Comparison of ENCODE assay signal across 18 cellular contexts in the genomic region with DNA sequence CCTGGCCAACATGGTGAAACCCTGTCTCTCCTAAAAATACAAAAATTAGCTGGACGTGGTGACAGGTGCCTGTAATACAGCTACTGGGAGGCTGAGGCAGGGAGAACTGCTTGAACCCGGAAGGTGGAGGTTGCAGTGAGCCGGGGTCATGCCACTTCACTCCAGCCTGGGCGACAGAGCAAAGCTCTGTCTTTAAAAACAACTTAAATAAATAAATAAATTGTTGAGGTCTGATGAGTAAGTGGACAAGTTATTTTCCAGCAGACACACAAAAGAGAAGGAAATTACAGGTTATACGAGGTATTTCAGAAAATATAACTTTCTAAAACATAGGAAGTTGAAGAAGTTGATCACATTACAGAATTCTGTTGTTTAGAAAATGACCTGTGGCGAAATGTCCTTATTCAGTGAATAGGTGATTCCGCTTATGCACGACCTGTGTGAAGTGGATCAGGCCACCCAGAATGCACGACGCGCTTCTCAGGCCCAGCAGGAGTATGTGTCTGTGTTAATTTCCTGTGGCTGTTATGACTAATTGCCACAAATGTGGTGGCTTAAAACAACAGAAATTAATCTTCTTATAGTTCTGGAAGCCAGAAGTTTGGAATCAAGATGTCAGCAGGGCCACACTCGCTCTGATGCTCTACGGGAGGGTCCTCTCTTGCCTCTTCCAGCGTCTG. TPM values are rescaled to one million over a fixed set of nuclear protein-coding genes. Genes with fewer than 3 reads are reported as not detected.
A peak's percentile ranks its signal among the peaks of the same experiment; 100 is the strongest.
DNase-seq lines count a peak whose midpoint lies in the region; ATAC-seq, FAIRE-seq and TF ChIP-seq lines count a peak whose summit lies in the region.
"Had no signal": no experiment of that assay in that cellular context is flagged by ENCODE, and none has a peak within 500 bp of the region (broad histone marks: within the 10 kb centered on the region; RNA-seq: fewer than 3 reads in every experiment).

No MANE protein-coding gene starts in this region.

- no peak for DNase-seq in activated naive CD8-positive, alpha-beta T cell treated with anti-CD3 and anti-CD28 coated beads, Interleukin-2, amount 50 U/mL, for 24 hours
- DNase-seq in activated naive CD8-positive, alpha-beta T cell treated with anti-CD3 and anti-CD28 coated beads for 36 hours, result no peak
- DNase-seq in RCC 7860 (ENCODE audit: low spot score) (peak; percentile 23), dermis microvascular lymphatic vessel endothelial cell (ENCODE audit: low read depth in 2 of 2) (peak; percentile 72 to 90), urothelium cell line (ENCODE audit: low spot score) (no peak), osteoblast (ENCODE audit: insufficient read length, low spot score, missing footprints) (no peak)
- DNase-seq in stimulated activated naive CD8-positive, alpha-beta T cell treated with anti-CD3 and anti-CD28 coated beads, Interleukin-15, amount 100 ng/mL, for 72 hours, result no peak
- DNase-seq: activated T-cell treated with anti-CD3 and anti-CD28 coated beads, Interleukin-2, amount 50 U/mL, for 72 hours; hypothalamus; Kasumi-1; NCI-H2081; SHP77 treated with DMSO at 0.1 percent for 48 hours; substantia nigra; T-helper 9 cell had no signal

- H3K4me1 ChIP-seq in osteoblast (ENCODE audit: insufficient read depth, low read length), result peaks cover 4% of the 10 kb centered on the region

- H3K27me3 ChIP-seq in osteoblast (ENCODE audit: insufficient read depth, low read length), result no peaks in the 10 kb centered on the region

- no peaks in the 10 kb centered on the region for H3K36me3 ChIP-seq in osteoblast (ENCODE audit: insufficient read depth, low read length)

- no peaks in the 10 kb centered on the region for H3K27me3 Mint-ChIP-seq in activated naive CD8-positive, alpha-beta T cell treated with anti-CD3 and anti-CD28 coated beads, Interleukin-2, amount 50 U/mL, for 24 hours
- no peaks in the 10 kb centered on the region for H3K27me3 Mint-ChIP-seq in activated naive CD8-positive, alpha-beta T cell treated with anti-CD3 and anti-CD28 coated beads for 36 hours
- no peaks in the 10 kb centered on the region for H3K27me3 Mint-ChIP-seq in stimulated activated naive CD8-positive, alpha-beta T cell treated with anti-CD3 and anti-CD28 coated beads, Interleukin-15, amount 100 ng/mL, for 72 hours
- H3K27me3 Mint-ChIP-seq: progenitor cell of endocrine pancreas had no signal

- H4K20me1 ChIP-seq in osteoblast (ENCODE audit: insufficient read depth, low read length), result no peaks in the 10 kb centered on the region

- no peaks in the 10 kb centered on the region for H3K9me3 ChIP-seq in osteoblast (ENCODE audit: low read depth, low read length)

- no peaks in the 10 kb centered on the region for H3K79me2 ChIP-seq in osteoblast (ENCODE audit: insufficient read depth, low read length)

- H3K4me3 ChIP-seq in osteoblast (ENCODE audit: insufficient read depth, low read length), result no peak overlapping the region

- H3K4me1 Mint-ChIP-seq in activated naive CD8-positive, alpha-beta T cell treated with anti-CD3 and anti-CD28 coated beads, Interleukin-2, amount 50 U/mL, for 24 hours, result peaks cover 9% of the 10 kb centered on the region
- H3K4me1 Mint-ChIP-seq in activated naive CD8-positive, alpha-beta T cell treated with anti-CD3 and anti-CD28 coated beads for 36 hours, result peaks cover 3% of the 10 kb centered on the region
- H3K4me1 Mint-ChIP-seq in stimulated activated naive CD8-positive, alpha-beta T cell treated with anti-CD3 and anti-CD28 coated beads, Interleukin-15, amount 100 ng/mL, for 72 hours, result peaks cover 7% of the 10 kb centered on the region

- ATAC-seq in activated naive CD8-positive, alpha-beta T cell treated with anti-CD3 and anti-CD28 coated beads, Interleukin-2, amount 50 U/mL, for 24 hours, result peak; percentile 46
- peak; percentile 48 for ATAC-seq in stimulated activated naive CD8-positive, alpha-beta T cell treated with anti-CD3 and anti-CD28 coated beads, Interleukin-15, amount 100 ng/mL, for 72 hours
- no peak for ATAC-seq in GM18502 (IDR thresholded peaks at IDR 0.05; ENCODE audit: poor library complexity, unreplicated experiment)
- ATAC-seq: left lobe of liver had no signal

- FAIRE-seq in RCC 7860 (lab: Jason Lieb, UNC) (no peak), urothelium cell line (lab: Jason Lieb, UNC) (no peak)
- FAIRE-seq: GM19239 had no signal

- peaks cover 7% of the 10 kb centered on the region for H3K36me3 Mint-ChIP-seq in activated naive CD8-positive, alpha-beta T cell treated with anti-CD3 and anti-CD28 coated beads, Interleukin-2, amount 50 U/mL, for 24 hours (ENCODE audit: low read depth)
- no peaks in the 10 kb centered on the region for H3K36me3 Mint-ChIP-seq in activated naive CD8-positive, alpha-beta T cell treated with anti-CD3 and anti-CD28 coated beads for 36 hours

- no peaks in the 10 kb centered on the region for H3K9me3 Mint-ChIP-seq in activated naive CD8-positive, alpha-beta T cell treated with anti-CD3 and anti-CD28 coated beads, Interleukin-2, amount 50 U/mL, for 24 hours
- no peaks in the 10 kb centered on the region for H3K9me3 Mint-ChIP-seq in activated naive CD8-positive, alpha-beta T cell treated with anti-CD3 and anti-CD28 coated beads for 36 hours
- H3K9me3 Mint-ChIP-seq in stimulated activated naive CD8-positive, alpha-beta T cell treated with anti-CD3 and anti-CD28 coated beads, Interleukin-15, amount 100 ng/mL, for 72 hours, result no peaks in the 10 kb centered on the region
- H3K9me3 Mint-ChIP-seq: activated T-cell treated with anti-CD3 and anti-CD28 coated beads, Interleukin-2, amount 50 U/mL, for 72 hours had no signal

- TF ChIP-seq CTCF in osteoblast (IDR thresholded peaks at IDR 0.05; ENCODE audit: extremely low read depth, low read depth, low read length), result no peak

- no peak overlapping the region for H3K4me2 ChIP-seq in osteoblast (ENCODE audit: insufficient read depth, low read length)

- no peak overlapping the region for H3K4me3 Mint-ChIP-seq in activated naive CD8-positive, alpha-beta T cell treated with anti-CD3 and anti-CD28 coated beads, Interleukin-2, amount 50 U/mL, for 24 hours
- H3K4me3 Mint-ChIP-seq in activated naive CD8-positive, alpha-beta T cell treated with anti-CD3 and anti-CD28 coated beads for 36 hours, result no peak overlapping the region
- H3K4me3 Mint-ChIP-seq in stimulated activated naive CD8-positive, alpha-beta T cell treated with anti-CD3 and anti-CD28 coated beads, Interleukin-15, amount 100 ng/mL, for 72 hours, result no peak overlapping the region
- H3K4me3 Mint-ChIP-seq: activated T-cell treated with anti-CD3 and anti-CD28 coated beads, Interleukin-2, amount 50 U/mL, for 72 hours had no signal

- H3K27ac ChIP-seq in osteoblast (ENCODE audit: low read depth, low read length), result no peak overlapping the region

- no peak overlapping the region for H2AFZ ChIP-seq in osteoblast (ENCODE audit: low read length)

- H3K27ac Mint-ChIP-seq in activated naive CD8-positive, alpha-beta T cell treated with anti-CD3 and anti-CD28 coated beads, Interleukin-2, amount 50 U/mL, for 24 hours, result no peak overlapping the region
- no peak overlapping the region for H3K27ac Mint-ChIP-seq in activated naive CD8-positive, alpha-beta T cell treated with anti-CD3 and anti-CD28 coated beads for 36 hours
- peak overlapping the region in 1 of 2 donors; percentile 23 for H3K27ac Mint-ChIP-seq in stimulated activated naive CD8-positive, alpha-beta T cell treated with anti-CD3 and anti-CD28 coated beads, Interleukin-15, amount 100 ng/mL, for 72 hours
- H3K27ac Mint-ChIP-seq: activated T-cell treated with anti-CD3 and anti-CD28 coated beads, Interleukin-2, amount 50 U/mL, for 72 hours; progenitor cell of endocrine pancreas had no signal

RNA-seq across cellular contexts. Expression of gene P2RX7, which starts 38.0 kb away (rescaled TPM):
- 1 to 10 TPM; 3.6 to 3.9 TPM for total RNA-seq in activated naive CD8-positive, alpha-beta T cell treated with anti-CD3 and anti-CD28 coated beads for 36 hours
- total RNA-seq in dermis microvascular lymphatic vessel endothelial cell, result 3.9 and 6.4 TPM in 2 replicates
- 3.8 and 4.0 TPM in 2 replicates for total RNA-seq in osteoblast
- total RNA-seq: progenitor cell of endocrine pancreas had no signal

RNA-seq across cellular contexts. Expression of gene P2RX4, which starts 39.2 kb away (rescaled TPM):
- total RNA-seq in activated naive CD8-positive, alpha-beta T cell treated with anti-CD3 and anti-CD28 coated beads for 36 hours, result 10 to 100 TPM; 17.8 to 19.0 TPM
- total RNA-seq in dermis microvascular lymphatic vessel endothelial cell (81.9 and 208 TPM in 2 replicates), osteoblast (22.1 and 23.5 TPM in 2 replicates)

Comparison
In these comparisons a context has a peak if more than half of its experiments do, and no peak if none do; other contexts are left out.
1. DNase-seq: peak in RCC 7860 (single experiment) and dermis microvascular lymphatic vessel endothelial cell (2 of 2); none in activated naive CD8-positive, alpha-beta T cell treated with anti-CD3 and anti-CD28 coated beads, Interleukin-2, amount 50 U/mL, for 24 hours (single experiment), activated naive CD8-positive, alpha-beta T cell treated with anti-CD3 and anti-CD28 coated beads for 36 hours (single experiment), stimulated activated naive CD8-positive, alpha-beta T cell treated with anti-CD3 and anti-CD28 coated beads, Interleukin-15, amount 100 ng/mL, for 72 hours (0 of 2), urothelium cell line (single experiment) and osteoblast (single experiment).